Comparison of ENCODE assay signal across 1 cellular context in the genomic region with DNA sequence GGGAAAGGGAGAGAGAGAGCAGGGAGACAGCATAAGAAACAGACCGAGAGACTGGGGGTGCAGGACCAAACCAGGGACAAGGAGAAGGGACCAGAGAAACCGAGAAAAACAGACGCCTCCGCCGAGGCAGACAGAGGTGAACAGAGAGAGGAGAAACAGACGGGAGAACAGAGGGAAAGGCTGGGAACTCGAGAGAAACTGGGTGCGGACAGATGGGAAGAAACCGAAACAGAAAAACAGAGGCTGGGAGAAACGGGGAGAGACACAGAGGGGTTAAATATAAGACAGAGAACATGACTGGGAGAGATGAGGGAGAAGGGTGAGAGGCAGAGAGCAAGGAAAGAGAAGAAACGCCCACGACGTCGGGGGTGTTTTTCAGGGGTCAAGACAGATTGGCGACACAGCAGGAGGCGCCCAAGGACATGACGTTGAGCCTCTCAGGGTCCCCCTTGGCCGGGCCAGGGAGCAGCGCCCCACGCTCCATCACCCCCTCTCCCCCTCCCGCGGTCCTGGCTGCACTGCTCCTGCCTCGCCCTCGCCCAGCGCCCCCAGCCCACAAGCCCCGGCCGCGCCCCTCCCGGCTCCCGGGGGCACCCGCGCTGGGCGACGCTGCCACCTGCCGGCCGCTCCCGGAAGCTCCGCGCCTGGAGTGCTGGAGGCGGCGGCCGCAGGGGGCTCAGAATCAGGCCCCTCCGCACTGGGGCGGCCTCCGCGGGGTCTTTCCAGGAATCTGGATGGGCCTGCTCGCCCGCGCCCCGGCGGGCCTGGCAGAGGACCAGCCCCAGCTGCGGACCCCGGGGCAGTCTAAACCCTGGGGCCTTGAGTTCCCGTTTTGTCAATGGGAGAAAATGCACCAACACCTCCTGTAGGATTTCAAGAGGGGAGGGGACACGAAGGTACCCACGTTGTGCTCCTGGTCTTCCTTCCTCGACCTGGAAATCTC.
TF ChIP-seq lines count a peak whose summit lies in the region.

No MANE protein-coding gene starts in this region.

TF ChIP-seq in K562, 482 proteins besides CTCF, POLR2A, EP300 and RAD21 (continued from another document and continues in another):
- TF ChIP-seq, protein P1, sequence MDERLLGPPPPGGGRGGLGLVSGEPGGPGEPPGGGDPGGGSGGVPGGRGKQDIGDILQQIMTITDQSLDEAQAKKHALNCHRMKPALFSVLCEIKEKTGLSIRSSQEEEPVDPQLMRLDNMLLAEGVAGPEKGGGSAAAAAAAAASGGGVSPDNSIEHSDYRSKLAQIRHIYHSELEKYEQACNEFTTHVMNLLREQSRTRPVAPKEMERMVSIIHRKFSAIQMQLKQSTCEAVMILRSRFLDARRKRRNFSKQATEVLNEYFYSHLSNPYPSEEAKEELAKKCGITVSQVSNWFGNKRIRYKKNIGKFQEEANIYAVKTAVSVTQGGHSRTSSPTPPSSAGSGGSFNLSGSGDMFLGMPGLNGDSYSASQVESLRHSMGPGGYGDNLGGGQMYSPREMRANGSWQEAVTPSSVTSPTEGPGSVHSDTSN (CRISPR knock-in tag; IDR thresholded peaks at IDR 0.05; ENCODE audit: low read depth): no peak
- TF ChIP-seq, protein P1 (tag; conservative IDR thresholded peaks at IDR 0.05; ENCODE audit: low read depth): no peak
- TF ChIP-seq JUND (IDR thresholded peaks at IDR 0.05; ENCODE audit: borderline replicate concordance, low read depth, low read length) (no peak), JUND (tag; IDR thresholded peaks at IDR 0.05; ENCODE audit: borderline replicate concordance, low read depth, low read length) (no peak), ERF (CRISPR knock-in tag; IDR thresholded peaks at IDR 0.05) (0 out of 2 replicates have a peak, but pooled peaks have one; percentile 39), ZNF12 (CRISPR knock-in tag; IDR thresholded peaks at IDR 0.05) (no peak), C11orf30 (IDR thresholded peaks at IDR 0.05; ENCODE audit: low read depth) (no peak), TBL1XR1 (IDR thresholded peaks at IDR 0.05; ENCODE audit: low read length in 2 of 2) (no peak), TRIM24 (IDR thresholded peaks at IDR 0.05) (0 out of 4 replicates have a peak, but pooled peaks of 1 of the 2 experiments have one; percentile 32), ZBTB40 (IDR thresholded peaks at IDR 0.05) (no peak; the same call in 1 of the 2 replicates), ZBTB40 (CRISPR knock-in tag; IDR thresholded peaks at IDR 0.05) (no peak), SMARCE1 (IDR thresholded peaks at IDR 0.05) (peak; percentile 36; the same call in 1 of the 2 replicates), KAT2B (IDR thresholded peaks at IDR 0.05; ENCODE audit: low read depth, low read length) (no peak), DNMT1 (IDR thresholded peaks at IDR 0.05) (no peak), NFIX (CRISPR knock-in tag; IDR thresholded peaks at IDR 0.05; ENCODE audit: low read depth) (no peak), ZNF586 (CRISPR knock-in tag; conservative IDR thresholded peaks at IDR 0.05) (no peak), ZKSCAN1 (IDR thresholded peaks at IDR 0.05; ENCODE audit: low read depth, low read length) (no peak), HOXB6 (CRISPR knock-in tag; IDR thresholded peaks at IDR 0.05; ENCODE audit: borderline replicate concordance) (no peak), PCBP2 (IDR thresholded peaks at IDR 0.05; ENCODE audit: low read depth, low read length, poor library complexity, severe bottlenecking) (no peak), GATAD2A (IDR thresholded peaks at IDR 0.05) (no peak), MCM7 (IDR thresholded peaks at IDR 0.05) (no peak), CCAR2 (IDR thresholded peaks at IDR 0.05; ENCODE audit: low read depth, low read length) (no peak), KAT7 (CRISPR knock-in tag; IDR thresholded peaks at IDR 0.05; ENCODE audit: borderline replicate concordance) (0 out of 2 replicates have a peak, but pooled peaks have one; percentile 63), RBM25 (IDR thresholded peaks at IDR 0.05; ENCODE audit: low read depth, low read length, severe bottlenecking) (peak; percentile 14), MEF2D (tag; conservative IDR thresholded peaks at IDR 0.05; ENCODE audit: low read depth) (no peak), DIDO1 (tag; IDR thresholded peaks at IDR 0.05; ENCODE audit: low read depth) (no peak), TRIM28 (IDR thresholded peaks at IDR 0.05) (no peak), FUS (optimal IDR thresholded peaks at IDR 0.05; ENCODE audit: low read depth, low read length) (no peak), YBX1 (IDR thresholded peaks at IDR 0.05) (no peak), CREM (IDR thresholded peaks at IDR 0.05; ENCODE audit: low read depth) (peak; percentile 68), NR3C1 (CRISPR knock-in tag; IDR thresholded peaks at IDR 0.05) (no peak), TRIM25 (IDR thresholded peaks at IDR 0.05; ENCODE audit: borderline replicate concordance) (no peak), HDGF (IDR thresholded peaks at IDR 0.05) (peak; percentile 92), SMARCA5 (IDR thresholded peaks at IDR 0.05) (no peak), ZFX (CRISPR knock-in tag; IDR thresholded peaks at IDR 0.05) (peak; percentile 64), FOXK2 (conservative IDR thresholded peaks at IDR 0.05 in 1 of 2, IDR thresholded peaks at IDR 0.05 in 1 of 2; ENCODE audit: low read depth in 2 of 2) (0 out of 4 replicates have a peak, but pooled peaks have one; percentile 21 to 33), SRSF1 (IDR thresholded peaks at IDR 0.05; ENCODE audit: low read depth, low read length) (no peak), GATAD2B (IDR thresholded peaks at IDR 0.05; ENCODE audit: borderline replicate concordance) (no peak), SMAD4 (CRISPR knock-in tag; conservative IDR thresholded peaks at IDR 0.05) (peak; percentile 38; the same call in 1 of the 2 replicates), ILK (tag; IDR thresholded peaks at IDR 0.05; ENCODE audit: borderline replicate concordance, low read depth) (no peak), ZC3H8 (IDR thresholded peaks at IDR 0.05) (no peak), KLF10 (CRISPR knock-in tag; IDR thresholded peaks at IDR 0.05) (no peak), SLC30A9 (CRISPR knock-in tag; IDR thresholded peaks at IDR 0.05) (no peak), ZNF830 (CRISPR knock-in tag; IDR thresholded peaks at IDR 0.05) (no peak)
- TF ChIP-seq, protein P2, sequence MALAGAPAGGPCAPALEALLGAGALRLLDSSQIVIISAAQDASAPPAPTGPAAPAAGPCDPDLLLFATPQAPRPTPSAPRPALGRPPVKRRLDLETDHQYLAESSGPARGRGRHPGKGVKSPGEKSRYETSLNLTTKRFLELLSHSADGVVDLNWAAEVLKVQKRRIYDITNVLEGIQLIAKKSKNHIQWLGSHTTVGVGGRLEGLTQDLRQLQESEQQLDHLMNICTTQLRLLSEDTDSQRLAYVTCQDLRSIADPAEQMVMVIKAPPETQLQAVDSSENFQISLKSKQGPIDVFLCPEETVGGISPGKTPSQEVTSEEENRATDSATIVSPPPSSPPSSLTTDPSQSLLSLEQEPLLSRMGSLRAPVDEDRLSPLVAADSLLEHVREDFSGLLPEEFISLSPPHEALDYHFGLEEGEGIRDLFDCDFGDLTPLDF (CRISPR knock-in tag; IDR thresholded peaks at IDR 0.05): no peak
- TF ChIP-seq, protein P3, sequence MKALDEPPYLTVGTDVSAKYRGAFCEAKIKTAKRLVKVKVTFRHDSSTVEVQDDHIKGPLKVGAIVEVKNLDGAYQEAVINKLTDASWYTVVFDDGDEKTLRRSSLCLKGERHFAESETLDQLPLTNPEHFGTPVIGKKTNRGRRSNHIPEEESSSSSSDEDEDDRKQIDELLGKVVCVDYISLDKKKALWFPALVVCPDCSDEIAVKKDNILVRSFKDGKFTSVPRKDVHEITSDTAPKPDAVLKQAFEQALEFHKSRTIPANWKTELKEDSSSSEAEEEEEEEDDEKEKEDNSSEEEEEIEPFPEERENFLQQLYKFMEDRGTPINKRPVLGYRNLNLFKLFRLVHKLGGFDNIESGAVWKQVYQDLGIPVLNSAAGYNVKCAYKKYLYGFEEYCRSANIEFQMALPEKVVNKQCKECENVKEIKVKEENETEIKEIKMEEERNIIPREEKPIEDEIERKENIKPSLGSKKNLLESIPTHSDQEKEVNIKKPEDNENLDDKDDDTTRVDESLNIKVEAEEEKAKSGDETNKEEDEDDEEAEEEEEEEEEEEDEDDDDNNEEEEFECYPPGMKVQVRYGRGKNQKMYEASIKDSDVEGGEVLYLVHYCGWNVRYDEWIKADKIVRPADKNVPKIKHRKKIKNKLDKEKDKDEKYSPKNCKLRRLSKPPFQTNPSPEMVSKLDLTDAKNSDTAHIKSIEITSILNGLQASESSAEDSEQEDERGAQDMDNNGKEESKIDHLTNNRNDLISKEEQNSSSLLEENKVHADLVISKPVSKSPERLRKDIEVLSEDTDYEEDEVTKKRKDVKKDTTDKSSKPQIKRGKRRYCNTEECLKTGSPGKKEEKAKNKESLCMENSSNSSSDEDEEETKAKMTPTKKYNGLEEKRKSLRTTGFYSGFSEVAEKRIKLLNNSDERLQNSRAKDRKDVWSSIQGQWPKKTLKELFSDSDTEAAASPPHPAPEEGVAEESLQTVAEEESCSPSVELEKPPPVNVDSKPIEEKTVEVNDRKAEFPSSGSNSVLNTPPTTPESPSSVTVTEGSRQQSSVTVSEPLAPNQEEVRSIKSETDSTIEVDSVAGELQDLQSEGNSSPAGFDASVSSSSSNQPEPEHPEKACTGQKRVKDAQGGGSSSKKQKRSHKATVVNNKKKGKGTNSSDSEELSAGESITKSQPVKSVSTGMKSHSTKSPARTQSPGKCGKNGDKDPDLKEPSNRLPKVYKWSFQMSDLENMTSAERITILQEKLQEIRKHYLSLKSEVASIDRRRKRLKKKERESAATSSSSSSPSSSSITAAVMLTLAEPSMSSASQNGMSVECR (CRISPR knock-in tag; IDR thresholded peaks at IDR 0.05): no peak
